Comparison of ENCODE assay signal across 1 cellular context in genomic region chr12:24933694-24934407, GRCh38.
TF ChIP-seq lines count a peak whose summit lies in the region.

No MANE protein-coding gene starts in this region.

TF ChIP-seq in GM23338, 12 proteins besides CTCF, POLR2A, EP300 and RAD21:
- TF ChIP-seq ZNF462 (CRISPR knock-in tag; IDR thresholded peaks at IDR 0.05) = no peak
